8 cellular contexts compared by ENCODE assay signal in genomic region chr5:58460727-58461286, GRCh38. TPM values are rescaled to one million over a fixed set of nuclear protein-coding genes. Genes with fewer than 3 reads are reported as not detected.
DNase-seq lines count a peak whose midpoint lies in the region; ATAC-seq and TF ChIP-seq lines count a peak whose summit lies in the region.

No MANE protein-coding gene starts in this region.

- H3K27me3 ChIP-seq in A673 (replicated peaks; ENCODE audit: insufficient read depth, low read depth, low read length, poor library complexity) (peaks cover 24% of the 10 kb centered on the region), spleen (replicated peaks in 1 of 7) (peaks cover 0 to 20% (median 0%) of the 10 kb centered on the region in 7 donors)

- BruUV-seq in A673 (replicated peaks; lab: Mats Ljungman, UMichigan): no TSS peak

- intact Hi-C loops in A673 (cut with micrococcal nuclease; ENCODE audit: unreplicated experiment) (loop anchor here (1.0 to 5.0 kb wide), 5 partner anchors 574 to 1554 kb away; partner anchors contain the start of gene SETD9), activated B cell treated with CpG ODN at 0.5 μM for 24 hours (cut with micrococcal nuclease) (loop anchor here (1.0 to 5.0 kb wide), 12 partner anchors 29 to 1560 kb away; no protein-coding TSS in a partner anchor), spleen (cut with DNase I; ENCODE audit: low total_unique reads) (loop anchor here (5.0 to 10.0 kb wide), 4 partner anchors 684 to 1164 kb away; no protein-coding TSS in a partner anchor)

- H3K4me1 Mint-ChIP-seq in activated B cell treated with CpG ODN at 0.5 μM for 24 hours: peaks cover 16% of the 10 kb centered on the region

- H3K27ac ChIP-seq in A673 (ENCODE audit: low read depth, low read length, poor library complexity, severe bottlenecking): peak overlapping the region; percentile 38
- H3K27ac ChIP-seq in spleen: peak overlapping the region; percentile 91 to 99 (median 97)

- CTCF ChIA-PET in A673 (lab: Charles Lee): interaction anchor here (0.6 to 4.3 kb wide), 5 partner anchors 281 to 1163 kb away, joined by 3 to 29 read pairs (median 4); no protein-coding TSS in a partner anchor
- CTCF ChIA-PET in activated B cell treated with CpG ODN at 0.5 μM for 24 hours (lab: Charles Lee): interaction anchor here (0.8 to 6.6 kb wide), 20 partner anchors 10 to 1323 kb away, joined by 3 to 81 read pairs (median 5); partner anchors contain the start of gene RAB3C

- H3K27ac Mint-ChIP-seq in activated B cell treated with CpG ODN at 0.5 μM for 24 hours: peak overlapping the region; percentile 83

- peak overlapping the region; percentile 54 for H3K4me3 ChIP-seq in A673 (ENCODE audit: low read depth, low read length, poor library complexity, severe bottlenecking)
- peak overlapping the region; percentile 89 to 92 for H3K4me3 ChIP-seq in cardiac fibroblast (replicated peaks in 1 of 2; ENCODE audit: low read depth in 2 of 2, low read length in 2 of 2)
- peak overlapping the region; percentile 43 to 78 (median 69) for H3K4me3 ChIP-seq in spleen

- TF ChIP-seq POLR2A in spleen (IDR thresholded peaks at IDR 0.05): no peak

- H3K9me3 ChIP-seq in A673 (ENCODE audit: low read depth, low read length, poor library complexity, severe bottlenecking) (no peaks in the 10 kb centered on the region), spleen (no peaks in the 10 kb centered on the region)

- TF ChIP-seq CTCF in A673 (conservative IDR thresholded peaks at IDR 0.05; ENCODE audit: low read depth, low read length): peak; percentile 83
- no peak for TF ChIP-seq CTCF in activated B cell treated with CpG ODN at 0.5 μM for 24 hours (IDR thresholded peaks at IDR 0.05)
- peak; percentile 87 for TF ChIP-seq CTCF in cardiac fibroblast (IDR thresholded peaks at IDR 0.05; ENCODE audit: low read depth, low read length)
- peak; percentile 60 to 86 (median 75) for TF ChIP-seq CTCF in spleen (IDR thresholded peaks at IDR 0.05 in 8 of 11, conservative IDR thresholded peaks at IDR 0.05 in 3 of 11)

- POLR2A ChIA-PET in A673 (lab: Charles Lee; ENCODE audit: low non-redundant PET): interaction anchor here (0.6 to 0.7 kb wide), 2 partner anchors 30 to 201 kb away, joined by 5 to 7 read pairs; no protein-coding TSS in a partner anchor
- POLR2A ChIA-PET in activated B cell treated with CpG ODN at 0.5 μM for 24 hours (lab: Charles Lee): interaction anchor here (0.8 to 2.0 kb wide), 7 partner anchors 26 to 1551 kb away, joined by 3 to 7 read pairs (median 4); partner anchors contain the start of genes GAPT, RAB3C and SETD9

- WGBS in spleen, 5 donors: 6 to 11% (median 8%) methylated on average over 12 to 30 of the region's 30 CpGs

- peak overlapping the region; percentile 89 for H3K4me3 Mint-ChIP-seq in activated B cell treated with CpG ODN at 0.5 μM for 24 hours

- H3K27me3 Mint-ChIP-seq in activated B cell treated with CpG ODN at 0.5 μM for 24 hours: no peaks in the 10 kb centered on the region

- H3K36me3 Mint-ChIP-seq in activated B cell treated with CpG ODN at 0.5 μM for 24 hours (ENCODE audit: low read depth): peaks cover 9% of the 10 kb centered on the region

- H3K4me1 ChIP-seq in A673 (ENCODE audit: insufficient read depth, low read length, poor library complexity, severe bottlenecking): peaks cover 8% of the 10 kb centered on the region
- H3K4me1 ChIP-seq in spleen: peaks cover 0 to 37% (median 15%) of the 10 kb centered on the region in 6 donors

- H3K9me3 Mint-ChIP-seq in activated B cell treated with CpG ODN at 0.5 μM for 24 hours: no peaks in the 10 kb centered on the region

- ATAC-seq in GM18519 (IDR thresholded peaks at IDR 0.05; ENCODE audit: low FRiP score, unreplicated experiment) (peak; percentile 78), HG03064 (IDR thresholded peaks at IDR 0.05; ENCODE audit: low read depth, unreplicated experiment) (peak; percentile 73), activated B cell treated with CpG ODN at 0.5 μM for 24 hours (ENCODE audit: low read depth) (peak; percentile 65)

- H3K36me3 ChIP-seq in A673 (ENCODE audit: insufficient read depth, low read length, poor library complexity, severe bottlenecking) (no peaks in the 10 kb centered on the region), spleen (peaks cover 0 to 22% (median 6%) of the 10 kb centered on the region in 6 donors)

- DNase-seq in A673 (ENCODE audit: low spot score): peak; percentile 86
- peak; percentile 74 for DNase-seq in NCI-H2171 treated with DMSO at 0.1 percent for 48 hours (lab: John Stamatoyannopoulos, UW)
- peak; percentile 86 for DNase-seq in activated B cell treated with CpG ODN at 0.5 μM for 24 hours
- peak; percentile 92 for DNase-seq in cardiac fibroblast (ENCODE audit: low read depth in 2 of 2)
- peak; percentile 98 for DNase-seq in inferior parietal cortex (ENCODE audit: extremely low spot score)
- no peak for DNase-seq in spleen

RNA-seq across cellular contexts. Expression of gene PLK2, which starts 0.9 kb away (rescaled TPM):
- total RNA-seq in A673 (2021) (4.2 TPM in 2 replicates), activated B cell treated with CpG ODN at 0.5 μM for 24 hours (10.4 and 10.9 TPM in 2 replicates), spleen (100 to 1,000 TPM; 241 to 519 (median 351) TPM)
- polyA plus RNA-seq in spleen: 10 to 100 TPM; 23.2 to 70.8 (median 51.9) TPM

RNA-seq across cellular contexts. Expression of gene GAPT, which starts 30.4 kb away (rescaled TPM):
- total RNA-seq in A673 (2021) (not detected in 2 replicates), activated B cell treated with CpG ODN at 0.5 μM for 24 hours (39.8 and 40.3 TPM in 2 replicates), spleen (10 to 100 TPM; 19.3 to 49.6 (median 30.4) TPM)
- 10 to 100 TPM; 39.0 to 56.0 (median 41.7) TPM for polyA plus RNA-seq in spleen

Comparison
In these comparisons a context has a peak if more than half of its experiments do, and no peak if none do; other contexts are left out.
1. RNA of gene PLK2, which starts 0.9 kb away (total RNA-seq): 241 to 519 TPM in spleen; 10.4 to 10.9 TPM in activated B cell treated with CpG ODN at 0.5 μM for 24 hours and 4.2 TPM in A673; every median in the first group is over 10 times any median in the second.
2. RNA of gene GAPT, which starts 30.4 kb away (total RNA-seq): 39.8 to 40.3 TPM in activated B cell treated with CpG ODN at 0.5 μM for 24 hours and 19.3 to 49.6 TPM in spleen; not detected in A673; every median in the first group is over 10 times any median in the second.
3. Peak in every context shown above with its lines, with median percentiles within 50 percentile points of each other: H3K4me3 ChIP-seq and ATAC-seq.